In the genomic region with DNA sequence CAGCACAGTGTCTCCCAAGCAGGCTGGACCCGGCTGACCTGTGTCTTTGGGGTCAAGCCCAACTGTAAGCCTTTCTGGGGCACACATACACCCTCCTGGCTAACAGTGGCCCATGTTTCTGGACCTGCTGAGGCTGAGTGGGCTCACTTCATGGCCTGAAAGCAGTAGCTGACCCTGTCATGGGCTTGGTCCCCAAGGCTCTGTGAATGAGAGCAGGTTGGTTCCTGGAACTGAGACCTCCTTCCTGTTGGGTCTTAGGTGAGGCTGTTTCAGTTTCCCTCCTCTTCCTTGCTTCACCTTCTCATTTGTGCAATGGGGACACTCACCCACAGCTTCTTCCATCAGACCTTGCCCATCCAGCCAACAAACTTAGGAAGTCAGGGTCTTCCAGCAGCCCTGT, we compare ENCODE assay signal across 26 cellular contexts. TPM values are rescaled to one million over a fixed set of nuclear protein-coding genes. Genes with fewer than 3 reads are reported as not detected.
A peak's percentile ranks its signal among the peaks of the same experiment; 100 is the strongest.
DNase-seq lines count a peak whose midpoint lies in the region; ATAC-seq, FAIRE-seq and TF ChIP-seq lines count a peak whose summit lies in the region.
"Had no signal": no experiment of that assay in that cellular context is flagged by ENCODE, and none has a peak within 500 bp of the region (broad histone marks: within the 10 kb centered on the region; RNA-seq: fewer than 3 reads in every experiment).

No MANE protein-coding gene starts in this region.

- CTCF ChIA-PET in activated CD8-positive, alpha-beta memory T cell treated with anti-CD3 and anti-CD28 coated beads, Interleukin-2, amount 10 ng/mL, durations not matched to agents 7 days and 5 days (lab: Charles Lee): no interaction called here
- CTCF ChIA-PET in HepG2 (lab: Yijun Ruan, JAX; ENCODE audit: low intra/inter-chr PET ratio, low total read pairs): no interaction called here

- no peak overlapping the region for H3K4me3 Mint-ChIP-seq in activated CD8-positive, alpha-beta memory T cell treated with anti-CD3 and anti-CD28 coated beads, Interleukin-2, amount 10 ng/mL, durations not matched to agents 7 days and 5 days
- no peak overlapping the region for H3K4me3 Mint-ChIP-seq in stimulated activated effector memory CD8-positive, alpha-beta T cell treated with anti-CD3 and anti-CD28 coated beads, Interleukin-12 subunit alpha, Interleukin-12 subunit beta, amount 100 ng/mL, for 72 hours
- no peak overlapping the region for H3K4me3 Mint-ChIP-seq in GM23338
- H3K4me3 Mint-ChIP-seq: CD14-positive monocyte; CD4-positive, alpha-beta T cell; HFFc6 had no signal

- H3K4me2 ChIP-seq in HepG2 (ENCODE audit: low read depth, low read length) (no peak overlapping the region), GM23338 (no peak overlapping the region)
- H3K4me2 ChIP-seq: A549; BLaER1 treated with 17β-estradiol and CSF1 and Interleukin-3, amounts not matched to agents 10 nM and 100 nM had no signal

- H3K4me1 Mint-ChIP-seq in activated CD8-positive, alpha-beta memory T cell treated with anti-CD3 and anti-CD28 coated beads, Interleukin-2, amount 10 ng/mL, durations not matched to agents 7 days and 5 days: peaks cover 7% of the 10 kb centered on the region
- no peaks in the 10 kb centered on the region for H3K4me1 Mint-ChIP-seq in stimulated activated effector memory CD8-positive, alpha-beta T cell treated with anti-CD3 and anti-CD28 coated beads, Interleukin-12 subunit alpha, Interleukin-12 subunit beta, amount 100 ng/mL, for 72 hours
- peaks cover 16% of the 10 kb centered on the region for H3K4me1 Mint-ChIP-seq in GM23338
- H3K4me1 Mint-ChIP-seq: CD14-positive monocyte; CD8-positive, alpha-beta memory T cell had no signal

- H3K9me3 ChIP-seq in HepG2 (ENCODE audit: low read length): no peaks in the 10 kb centered on the region
- H3K9me3 ChIP-seq in right lobe of liver: no peaks in the 10 kb centered on the region
- H3K9me3 ChIP-seq: A549; BE2C; BLaER1 treated with 17β-estradiol and CSF1 and Interleukin-3, amounts not matched to agents 10 nM and 100 nM; HAP-1 had no signal

- peaks cover 5% of the 10 kb centered on the region for H3F3A ChIP-seq in GM23338 (replicated peaks; ENCODE audit: low read depth)

- in situ Hi-C loops in HepG2 (cut with HindIII; ENCODE audit: extremely low pct_ligation_motif_present, low pct_unique_long_range_greater_than_20kb): no loop called here

- H3K27me3 ChIP-seq in HepG2 (ENCODE audit: control insufficient read depth in 1 of 2, insufficient read depth in 2 of 2, low read length in 2 of 2): peaks cover 23 to 91% of the 10 kb centered on the region in 2 experiments
- no peaks in the 10 kb centered on the region for H3K27me3 ChIP-seq in right lobe of liver
- H3K27me3 ChIP-seq in GM23338 (ENCODE audit: insufficient read depth): peaks cover 28% of the 10 kb centered on the region
- H3K27me3 ChIP-seq: BE2C; BLaER1 treated with 17β-estradiol and CSF1 and Interleukin-3, amounts not matched to agents 10 nM and 100 nM had no signal

- TF ChIP-seq CTCF in HepG2 (CRISPR knock-in tag; IDR thresholded peaks at IDR 0.05): no peak
- no peak for TF ChIP-seq CTCF in right lobe of liver (IDR thresholded peaks at IDR 0.05)
- no peak for TF ChIP-seq CTCF in GM23338 (conservative IDR thresholded peaks at IDR 0.05; ENCODE audit: low read depth in 2 of 2)

- ATAC-seq in activated CD8-positive, alpha-beta memory T cell treated with anti-CD3 and anti-CD28 coated beads, Interleukin-2, amount 10 ng/mL, durations not matched to agents 7 days and 5 days: peak; percentile 20
- no peak for ATAC-seq in HepG2
- ATAC-seq in right lobe of liver: no peak
- no peak for ATAC-seq in stimulated activated effector memory CD8-positive, alpha-beta T cell treated with anti-CD3 and anti-CD28 coated beads, Interleukin-12 subunit alpha, Interleukin-12 subunit beta, amount 100 ng/mL, for 72 hours
- no peak for ATAC-seq in GM23338
- ATAC-seq: A549, GM12878 had no signal

- no peaks in the 10 kb centered on the region for H3K9me3 Mint-ChIP-seq in activated CD8-positive, alpha-beta memory T cell treated with anti-CD3 and anti-CD28 coated beads, Interleukin-2, amount 10 ng/mL, durations not matched to agents 7 days and 5 days (ENCODE audit: low read depth)
- no peaks in the 10 kb centered on the region for H3K9me3 Mint-ChIP-seq in stimulated activated effector memory CD8-positive, alpha-beta T cell treated with anti-CD3 and anti-CD28 coated beads, Interleukin-12 subunit alpha, Interleukin-12 subunit beta, amount 100 ng/mL, for 72 hours
- H3K9me3 Mint-ChIP-seq in GM23338: no peaks in the 10 kb centered on the region
- H3K9me3 Mint-ChIP-seq: CD4-positive, alpha-beta T cell; CD8-positive, alpha-beta memory T cell; HFFc6 had no signal

- 0% methylated on average over 1 of the region's 1 CpG for WGBS in HepG2 (ENCODE audit: low lambda C conversion rate)
- WGBS in right lobe of liver (ENCODE audit: insufficient coverage, low coverage, low lambda C conversion rate, missing lambda C conversion rate): no CpG with 5 or more reads among the region's 1 CpG

- H3K27ac ChIP-seq in HepG2 (ENCODE audit: extremely low read length, insufficient read depth, low read length): no peak overlapping the region
- H3K27ac ChIP-seq in right lobe of liver: no peak overlapping the region
- H3K27ac ChIP-seq in GM23338 (ENCODE audit: low read depth): no peak overlapping the region
- H3K27ac ChIP-seq: A549; BLaER1 treated with 17β-estradiol and CSF1 and Interleukin-3, amounts not matched to agents 10 nM and 100 nM; GM23248 had no signal

- no TSS peak for BruUV-seq in HepG2 (replicated peaks; lab: Mats Ljungman, UMichigan)

- H2AFZ ChIP-seq in HepG2 (ENCODE audit: low read length): no peak overlapping the region
- no peak overlapping the region for H2AFZ ChIP-seq in GM23338
- H2AFZ ChIP-seq: GM23248 had no signal

- H3K79me2 ChIP-seq in HepG2 (ENCODE audit: insufficient read depth, low read length): no peaks in the 10 kb centered on the region
- H3K79me2 ChIP-seq in GM23338 (replicated peaks; ENCODE audit: insufficient read depth): no peaks in the 10 kb centered on the region

- no peak for FAIRE-seq in HepG2 (lab: Jason Lieb, UNC)
- FAIRE-seq: A549, D721Med, GM12878, GM19239, H54 had no signal

- no peak overlapping the region for H3K4me3 ChIP-seq in HepG2 (replicated peaks in 1 of 3; ENCODE audit: insufficient read depth in 1 of 3, low read depth in 2 of 3, low read length in 3 of 3)
- H3K4me3 ChIP-seq in right lobe of liver: no peak overlapping the region
- H3K4me3 ChIP-seq in GM23338: no peak overlapping the region
- H3K4me3 ChIP-seq: A549; BLaER1 treated with 17β-estradiol and CSF1 and Interleukin-3, amounts not matched to agents 10 nM and 100 nM; GM12878; GM23248; HAP-1 had no signal

- TF ChIP-seq POLR2A in HepG2 (IDR thresholded peaks at IDR 0.05; ENCODE audit: insufficient read depth in 1 of 2, low read depth in 2 of 2, low read length in 2 of 2) (no peak), right lobe of liver (IDR thresholded peaks at IDR 0.05) (no peak)

- H3K9ac ChIP-seq in HepG2 (ENCODE audit: insufficient read depth, low read depth, low read length): no peak overlapping the region
- H3K9ac ChIP-seq: BLaER1 treated with 17β-estradiol and CSF1 and Interleukin-3, amounts not matched to agents 10 nM and 100 nM; GM23248 had no signal

- peaks cover 17% of the 10 kb centered on the region for H3K27me3 Mint-ChIP-seq in activated CD8-positive, alpha-beta memory T cell treated with anti-CD3 and anti-CD28 coated beads, Interleukin-2, amount 10 ng/mL, durations not matched to agents 7 days and 5 days
- H3K27me3 Mint-ChIP-seq in GM23338 (ENCODE audit: insufficient read depth, low read depth, poor library complexity): peaks cover 25% of the 10 kb centered on the region

- no peaks in the 10 kb centered on the region for H3K36me3 Mint-ChIP-seq in activated CD8-positive, alpha-beta memory T cell treated with anti-CD3 and anti-CD28 coated beads, Interleukin-2, amount 10 ng/mL, durations not matched to agents 7 days and 5 days
- H3K36me3 Mint-ChIP-seq in stimulated activated effector memory CD8-positive, alpha-beta T cell treated with anti-CD3 and anti-CD28 coated beads, Interleukin-12 subunit alpha, Interleukin-12 subunit beta, amount 100 ng/mL, for 72 hours: no peaks in the 10 kb centered on the region
- H3K36me3 Mint-ChIP-seq in GM23338 (ENCODE audit: low read depth): no peaks in the 10 kb centered on the region; the same call in 2 of the 3 replicates
- H3K36me3 Mint-ChIP-seq: CD14-positive monocyte; CD8-positive, alpha-beta memory T cell had no signal

- no peaks in the 10 kb centered on the region for H3K36me3 ChIP-seq in HepG2 (replicated peaks in 1 of 2; ENCODE audit: control insufficient read depth in 1 of 2, insufficient read depth in 2 of 2, low read length in 2 of 2)
- no peaks in the 10 kb centered on the region for H3K36me3 ChIP-seq in right lobe of liver
- H3K36me3 ChIP-seq in GM23338 (ENCODE audit: insufficient read depth): no peaks in the 10 kb centered on the region
- H3K36me3 ChIP-seq: BE2C; BLaER1 treated with 17β-estradiol and CSF1 and Interleukin-3, amounts not matched to agents 10 nM and 100 nM; HAP-1 had no signal

- TF ChIP-seq RAD21 in HepG2 (CRISPR knock-in tag; IDR thresholded peaks at IDR 0.05): no peak

- POLR2A ChIA-PET in HepG2 (lab: Yijun Ruan, JAX): no interaction called here

- intact Hi-C loops in HepG2 (cut with micrococcal nuclease; ENCODE audit: unreplicated experiment) (no loop called here), right lobe of liver (cut with DNase I) (loop anchor here in 1 of 2 donors (10.0 kb wide), 1 partner anchor 107 kb away; no protein-coding TSS in a partner anchor)

- peaks cover 4% of the 10 kb centered on the region; the same call in 1 of the 2 replicates for H3K9me2 ChIP-seq in GM23338 (ENCODE audit: insufficient read depth)

- TF ChIP-seq EP300 in HepG2 (IDR thresholded peaks at IDR 0.05; ENCODE audit: low read depth in 2 of 2, low read length in 2 of 2) (no peak), HepG2 (CRISPR knock-in tag; IDR thresholded peaks at IDR 0.05; ENCODE audit: borderline replicate concordance) (no peak)

- no peaks in the 10 kb centered on the region for H4K20me1 ChIP-seq in HepG2 (ENCODE audit: insufficient read depth, low read length)
- H4K20me1 ChIP-seq in GM23338 (replicated peaks; ENCODE audit: insufficient read depth): no peaks in the 10 kb centered on the region
- H4K20me1 ChIP-seq: BLaER1 treated with 17β-estradiol and CSF1 and Interleukin-3, amounts not matched to agents 10 nM and 100 nM had no signal

- H3K27ac Mint-ChIP-seq in activated CD8-positive, alpha-beta memory T cell treated with anti-CD3 and anti-CD28 coated beads, Interleukin-2, amount 10 ng/mL, durations not matched to agents 7 days and 5 days: no peak overlapping the region
- peak overlapping the region; percentile 9 for H3K27ac Mint-ChIP-seq in stimulated activated effector memory CD8-positive, alpha-beta T cell treated with anti-CD3 and anti-CD28 coated beads, Interleukin-12 subunit alpha, Interleukin-12 subunit beta, amount 100 ng/mL, for 72 hours
- H3K27ac Mint-ChIP-seq in GM23338: no peak overlapping the region
- H3K27ac Mint-ChIP-seq: CD4-positive, alpha-beta T cell; CD8-positive, alpha-beta memory T cell; HFFc6 had no signal

- DNase-seq in activated CD8-positive, alpha-beta memory T cell treated with anti-CD3 and anti-CD28 coated beads, Interleukin-2, amount 10 ng/mL, durations not matched to agents 7 days and 5 days: no peak
- no peak for DNase-seq in activated CD8-positive, alpha-beta memory T cell treated with anti-CD3 and anti-CD28 coated beads, Interleukin-2, amount 50 U/mL, for 4 hours
- DNase-seq in HepG2 (ENCODE audit: low spot score): no peak
- DNase-seq in right lobe of liver: no peak
- DNase-seq in stimulated activated effector memory CD8-positive, alpha-beta T cell treated with anti-CD3 and anti-CD28 coated beads, Interleukin-12 subunit alpha, Interleukin-12 subunit beta, amount 100 ng/mL, for 72 hours (ENCODE audit: low spot score in 2 of 2): no peak
- DNase-seq in GM23338 (ENCODE audit: low spot score): no peak
- DNase-seq: 8988T; ACHN; AML-193; BE2C; CD4-positive, alpha-beta T cell; CD8-positive, alpha-beta memory T cell; DMS 273 treated with DMSO at 0.1 percent for 48 hours; DMS79; EL; GDM1; GM23248; HFFc6 had no signal

- H3K4me1 ChIP-seq in HepG2 (ENCODE audit: insufficient read depth, low read length) (no peaks in the 10 kb centered on the region), right lobe of liver (no peaks in the 10 kb centered on the region), GM23338 (ENCODE audit: insufficient read depth) (peaks cover 14% of the 10 kb centered on the region)
- H3K4me1 ChIP-seq: A549, BE2C, HAP-1 had no signal

RNA-seq across cellular contexts. Expression of gene IL25, which starts 0.7 kb away (rescaled TPM):
- total RNA-seq in activated CD8-positive, alpha-beta memory T cell treated with anti-CD3 and anti-CD28 coated beads, Interleukin-2, amount 10 ng/mL, durations not matched to agents 7 days and 5 days: not detected
- total RNA-seq in HepG2 (2016; rRNA removed; fragmentation: Illumina TruSeq; extraction: Trizol) (not detected in 2 replicates), right lobe of liver (not detected)
- not detected in 2 replicates for total RNA-seq in HepG2 (2016; cell fraction: cytosol; rRNA removed; fragmentation: Illumina TruSeq; extraction: Trizol; ENCODE audit: low read depth)
- total RNA-seq in HepG2 (2016; cell fraction: insoluble cytoplasmic fraction; rRNA removed; fragmentation: Illumina TruSeq; extraction: Trizol): not detected in 2 replicates
- total RNA-seq in HepG2 (2016; cell fraction: membrane; rRNA removed; fragmentation: Illumina TruSeq; extraction: Trizol): not detected in 2 replicates
- not detected in 2 replicates for total RNA-seq in HepG2 (2016; cell fraction: nucleus; rRNA removed; fragmentation: Illumina TruSeq; extraction: Trizol)
- polyA plus RNA-seq in HepG2 (2011; rRNA removed) (not detected in 2 replicates), GM23338 (2016; fragmentation: Nextera tagmentation; extraction: Ambion mirVana) (not detected in 2 replicates)
- polyA plus RNA-seq in HepG2 (2011; cell fraction: cytosol; rRNA removed): not detected in 2 replicates
- polyA plus RNA-seq in HepG2 (2011; cell fraction: nucleus; rRNA removed): not detected in 2 replicates
- polyA plus RNA-seq in HepG2 (2012): not detected in 2 replicates
- not detected in 2 replicates for polyA plus RNA-seq in HepG2 (2016; cell fraction: cytosol; fragmentation: Illumina TruSeq; extraction: Trizol; ENCODE audit: low read depth)
- not detected in 2 replicates for polyA plus RNA-seq in HepG2 (2016; cell fraction: insoluble cytoplasmic fraction; fragmentation: Illumina TruSeq; extraction: Trizol; ENCODE audit: low read depth)
- polyA plus RNA-seq in HepG2 (2016; cell fraction: membrane; fragmentation: Illumina TruSeq; extraction: Trizol; ENCODE audit: low read depth): not detected in 2 replicates
- polyA plus RNA-seq in HepG2 (2016; cell fraction: nucleus; fragmentation: Illumina TruSeq; extraction: Trizol; ENCODE audit: insufficient read depth, low read depth): not detected in 2 replicates
- polyA minus RNA-seq in HepG2 (2011; rRNA and poly(A)+ RNA removed; ENCODE audit: low replicate concordance): not detected in 2 replicates
- polyA minus RNA-seq in HepG2 (2011; cell fraction: cytosol; rRNA and poly(A)+ RNA removed): not detected in 2 replicates
- polyA minus RNA-seq in HepG2 (2011; cell fraction: nucleus; rRNA and poly(A)+ RNA removed): not detected in 2 replicates
- not detected in 2 replicates for total RNA-seq in GM23338 (2014; rRNA removed; shearing (Covaris generic))
- total RNA-seq: CD4-positive, alpha-beta T cell; CD8-positive, alpha-beta memory T cell; GM12878; GM23248; HFFc6 had no signal
- polyA plus RNA-seq: A549; CD14-positive monocyte; CD8-positive, alpha-beta memory T cell; GM12878; GM23248 had no signal

RNA-seq across cellular contexts. Expression of gene CMTM5, which starts 5.0 kb away (rescaled TPM):
- not detected for total RNA-seq in activated CD8-positive, alpha-beta memory T cell treated with anti-CD3 and anti-CD28 coated beads, Interleukin-2, amount 10 ng/mL, durations not matched to agents 7 days and 5 days
- total RNA-seq in HepG2 (2016; rRNA removed; fragmentation: Illumina TruSeq; extraction: Trizol): not detected in 2 replicates
- not detected in 2 replicates for total RNA-seq in HepG2 (2016; cell fraction: cytosol; rRNA removed; fragmentation: Illumina TruSeq; extraction: Trizol; ENCODE audit: low read depth)
- total RNA-seq in HepG2 (2016; cell fraction: insoluble cytoplasmic fraction; rRNA removed; fragmentation: Illumina TruSeq; extraction: Trizol): not detected in 2 replicates
- not detected in 2 replicates for total RNA-seq in HepG2 (2016; cell fraction: membrane; rRNA removed; fragmentation: Illumina TruSeq; extraction: Trizol)
- not detected in 2 replicates for total RNA-seq in HepG2 (2016; cell fraction: nucleus; rRNA removed; fragmentation: Illumina TruSeq; extraction: Trizol)
- not detected in 2 replicates for polyA plus RNA-seq in HepG2 (2011; rRNA removed)
- not detected in 2 replicates for polyA plus RNA-seq in HepG2 (2011; cell fraction: cytosol; rRNA removed)
- polyA plus RNA-seq in HepG2 (2011; cell fraction: nucleus; rRNA removed): not detected in 2 replicates
- polyA plus RNA-seq in HepG2 (2012): not detected in 2 replicates
- not detected in 2 replicates for polyA plus RNA-seq in HepG2 (2016; cell fraction: cytosol; fragmentation: Illumina TruSeq; extraction: Trizol; ENCODE audit: low read depth)
- not detected in 2 replicates for polyA plus RNA-seq in HepG2 (2016; cell fraction: insoluble cytoplasmic fraction; fragmentation: Illumina TruSeq; extraction: Trizol; ENCODE audit: low read depth)
- not detected in 2 replicates for polyA plus RNA-seq in HepG2 (2016; cell fraction: membrane; fragmentation: Illumina TruSeq; extraction: Trizol; ENCODE audit: low read depth)
- not detected in 2 replicates for polyA plus RNA-seq in HepG2 (2016; cell fraction: nucleus; fragmentation: Illumina TruSeq; extraction: Trizol; ENCODE audit: insufficient read depth, low read depth)
- polyA minus RNA-seq in HepG2 (2011; rRNA and poly(A)+ RNA removed; ENCODE audit: low replicate concordance): not detected in 2 replicates
- not detected in 2 replicates for polyA minus RNA-seq in HepG2 (2011; cell fraction: cytosol; rRNA and poly(A)+ RNA removed)
- not detected in 2 replicates for polyA minus RNA-seq in HepG2 (2011; cell fraction: nucleus; rRNA and poly(A)+ RNA removed)
- under 1 TPM in 2 of 6 experiments, not detected in 4; 0.32 to 0.49 TPM for total RNA-seq in right lobe of liver
- total RNA-seq in GM23338 (2014; rRNA removed; shearing (Covaris generic)): 0.24 and 0.27 TPM in 2 replicates
- polyA plus RNA-seq in GM23338 (2016; fragmentation: Nextera tagmentation; extraction: Ambion mirVana): not detected in 2 replicates
- total RNA-seq: CD4-positive, alpha-beta T cell; CD8-positive, alpha-beta memory T cell; GM12878; GM23248; HFFc6 had no signal
- polyA plus RNA-seq: A549; CD8-positive, alpha-beta memory T cell; GM12878; GM23248 had no signal

RNA-seq across cellular contexts. Expression of gene EFS, which starts 6.9 kb away (rescaled TPM):
- total RNA-seq in activated CD8-positive, alpha-beta memory T cell treated with anti-CD3 and anti-CD28 coated beads, Interleukin-2, amount 10 ng/mL, durations not matched to agents 7 days and 5 days: not detected
- total RNA-seq in HepG2 (2016; rRNA removed; fragmentation: Illumina TruSeq; extraction: Trizol): not detected in 2 replicates
- not detected in 2 replicates for total RNA-seq in HepG2 (2016; cell fraction: cytosol; rRNA removed; fragmentation: Illumina TruSeq; extraction: Trizol; ENCODE audit: low read depth)
- not detected in 2 replicates for total RNA-seq in HepG2 (2016; cell fraction: insoluble cytoplasmic fraction; rRNA removed; fragmentation: Illumina TruSeq; extraction: Trizol)
- total RNA-seq in HepG2 (2016; cell fraction: membrane; rRNA removed; fragmentation: Illumina TruSeq; extraction: Trizol): not detected in 2 replicates
- not detected in 2 replicates for total RNA-seq in HepG2 (2016; cell fraction: nucleus; rRNA removed; fragmentation: Illumina TruSeq; extraction: Trizol)
- polyA plus RNA-seq in HepG2 (2011; rRNA removed): not detected in 2 replicates
- polyA plus RNA-seq in HepG2 (2011; cell fraction: cytosol; rRNA removed): 0.03 and 0.04 TPM in 2 replicates
- polyA plus RNA-seq in HepG2 (2011; cell fraction: nucleus; rRNA removed): 0.05 TPM in 2 replicates
- polyA plus RNA-seq in HepG2 (2012): not detected in 2 replicates
- polyA plus RNA-seq in HepG2 (2016; cell fraction: cytosol; fragmentation: Illumina TruSeq; extraction: Trizol; ENCODE audit: low read depth): not detected in 2 replicates
- polyA plus RNA-seq in HepG2 (2016; cell fraction: insoluble cytoplasmic fraction; fragmentation: Illumina TruSeq; extraction: Trizol; ENCODE audit: low read depth): not detected in 2 replicates
- polyA plus RNA-seq in HepG2 (2016; cell fraction: membrane; fragmentation: Illumina TruSeq; extraction: Trizol; ENCODE audit: low read depth): not detected in 2 replicates
- polyA plus RNA-seq in HepG2 (2016; cell fraction: nucleus; fragmentation: Illumina TruSeq; extraction: Trizol; ENCODE audit: insufficient read depth, low read depth): not detected in 2 replicates
- polyA minus RNA-seq in HepG2 (2011; rRNA and poly(A)+ RNA removed; ENCODE audit: low replicate concordance): not detected in 2 replicates
- polyA minus RNA-seq in HepG2 (2011; cell fraction: cytosol; rRNA and poly(A)+ RNA removed): not detected in 2 replicates
- not detected in 2 replicates for polyA minus RNA-seq in HepG2 (2011; cell fraction: nucleus; rRNA and poly(A)+ RNA removed)
- total RNA-seq in right lobe of liver: under 1 TPM; 0.19 to 0.60 (median 0.39) TPM
- 13.6 and 18.9 TPM in 2 replicates for total RNA-seq in GM23338 (2014; rRNA removed; shearing (Covaris generic))
- 5.1 and 6.4 TPM in 2 replicates for polyA plus RNA-seq in GM23338 (2016; fragmentation: Nextera tagmentation; extraction: Ambion mirVana)
- total RNA-seq: CD4-positive, alpha-beta T cell; CD8-positive, alpha-beta memory T cell had no signal
- polyA plus RNA-seq: A549; CD14-positive monocyte; CD8-positive, alpha-beta memory T cell; GM12878 had no signal

RNA-seq across cellular contexts. Expression of gene SLC22A17, which starts 19.2 kb away (rescaled TPM):
- 1 to 10 TPM; 1.7 to 2.8 TPM for total RNA-seq in activated CD8-positive, alpha-beta memory T cell treated with anti-CD3 and anti-CD28 coated beads, Interleukin-2, amount 10 ng/mL, durations not matched to agents 7 days and 5 days
- total RNA-seq in HepG2 (2016; rRNA removed; fragmentation: Illumina TruSeq; extraction: Trizol): 0.48 and 0.95 TPM in 2 replicates
- 0.30 TPM in 1 of 2 replicates, not detected in the other for total RNA-seq in HepG2 (2016; cell fraction: cytosol; rRNA removed; fragmentation: Illumina TruSeq; extraction: Trizol; ENCODE audit: low read depth)
- 0.21 and 0.91 TPM in 2 replicates for total RNA-seq in HepG2 (2016; cell fraction: insoluble cytoplasmic fraction; rRNA removed; fragmentation: Illumina TruSeq; extraction: Trizol)
- total RNA-seq in HepG2 (2016; cell fraction: membrane; rRNA removed; fragmentation: Illumina TruSeq; extraction: Trizol): 0.12 and 0.31 TPM in 2 replicates
- total RNA-seq in HepG2 (2016; cell fraction: nucleus; rRNA removed; fragmentation: Illumina TruSeq; extraction: Trizol): 1.2 TPM in 2 replicates
- polyA plus RNA-seq in HepG2 (2011; rRNA removed): 1.1 and 1.8 TPM in 2 replicates
- 0.69 and 0.98 TPM in 2 replicates for polyA plus RNA-seq in HepG2 (2011; cell fraction: cytosol; rRNA removed)
- polyA plus RNA-seq in HepG2 (2011; cell fraction: nucleus; rRNA removed): 9.4 and 11.6 TPM in 2 replicates
- polyA plus RNA-seq in HepG2 (2012): 1.7 and 2.3 TPM in 2 replicates
- 0.12 and 0.14 TPM in 2 replicates for polyA plus RNA-seq in HepG2 (2016; cell fraction: cytosol; fragmentation: Illumina TruSeq; extraction: Trizol; ENCODE audit: low read depth)
- polyA plus RNA-seq in HepG2 (2016; cell fraction: insoluble cytoplasmic fraction; fragmentation: Illumina TruSeq; extraction: Trizol; ENCODE audit: low read depth): 0.27 and 0.67 TPM in 2 replicates
- 0.16 and 0.19 TPM in 2 replicates for polyA plus RNA-seq in HepG2 (2016; cell fraction: membrane; fragmentation: Illumina TruSeq; extraction: Trizol; ENCODE audit: low read depth)
- 3.6 and 3.8 TPM in 2 replicates for polyA plus RNA-seq in HepG2 (2016; cell fraction: nucleus; fragmentation: Illumina TruSeq; extraction: Trizol; ENCODE audit: insufficient read depth, low read depth)
- polyA minus RNA-seq in HepG2 (2011; rRNA and poly(A)+ RNA removed; ENCODE audit: low replicate concordance): 3.1 TPM in 1 of 2 replicates, not detected in the other
- 0.59 and 1.5 TPM in 2 replicates for polyA minus RNA-seq in HepG2 (2011; cell fraction: cytosol; rRNA and poly(A)+ RNA removed)
- 0.99 and 1.9 TPM in 2 replicates for polyA minus RNA-seq in HepG2 (2011; cell fraction: nucleus; rRNA and poly(A)+ RNA removed)
- 1 to 10 TPM; 1.5 to 2.7 (median 2.1) TPM for total RNA-seq in right lobe of liver
- 52.6 and 56.6 TPM in 2 replicates for total RNA-seq in GM23338 (2014; rRNA removed; shearing (Covaris generic))
- 28.6 and 29.5 TPM in 2 replicates for polyA plus RNA-seq in GM23338 (2016; fragmentation: Nextera tagmentation; extraction: Ambion mirVana)
- total RNA-seq: GM12878 had no signal
- polyA plus RNA-seq: CD14-positive monocyte, GM12878 had no signal

RNA-seq across cellular contexts. Expression of gene MYH6, which starts 36.2 kb away (rescaled TPM):
- total RNA-seq in activated CD8-positive, alpha-beta memory T cell treated with anti-CD3 and anti-CD28 coated beads, Interleukin-2, amount 10 ng/mL, durations not matched to agents 7 days and 5 days: 1 to 10 TPM in 1 of 2 experiments, under 1 TPM in 1; 0.23 to 1.0 TPM
- total RNA-seq in HepG2 (2016; rRNA removed; fragmentation: Illumina TruSeq; extraction: Trizol) (not detected in 2 replicates), right lobe of liver (under 1 TPM in 5 of 6 experiments, not detected in 1; 0.07 to 1.00 (median 0.13) TPM)
- total RNA-seq in HepG2 (2016; cell fraction: cytosol; rRNA removed; fragmentation: Illumina TruSeq; extraction: Trizol; ENCODE audit: low read depth): not detected in 2 replicates
- not detected in 2 replicates for total RNA-seq in HepG2 (2016; cell fraction: insoluble cytoplasmic fraction; rRNA removed; fragmentation: Illumina TruSeq; extraction: Trizol)
- not detected in 2 replicates for total RNA-seq in HepG2 (2016; cell fraction: membrane; rRNA removed; fragmentation: Illumina TruSeq; extraction: Trizol)
- total RNA-seq in HepG2 (2016; cell fraction: nucleus; rRNA removed; fragmentation: Illumina TruSeq; extraction: Trizol): not detected in 2 replicates
- polyA plus RNA-seq in HepG2 (2011; rRNA removed) (0.01 TPM in 1 of 2 replicates, not detected in the other), GM23338 (2016; fragmentation: Nextera tagmentation; extraction: Ambion mirVana) (0.10 and 2.1 TPM in 2 replicates)
- polyA plus RNA-seq in HepG2 (2011; cell fraction: cytosol; rRNA removed): not detected in 2 replicates
- polyA plus RNA-seq in HepG2 (2011; cell fraction: nucleus; rRNA removed): not detected in 2 replicates
- not detected in 2 replicates for polyA plus RNA-seq in HepG2 (2012)
- polyA plus RNA-seq in HepG2 (2016; cell fraction: cytosol; fragmentation: Illumina TruSeq; extraction: Trizol; ENCODE audit: low read depth): not detected in 2 replicates
- not detected in 2 replicates for polyA plus RNA-seq in HepG2 (2016; cell fraction: insoluble cytoplasmic fraction; fragmentation: Illumina TruSeq; extraction: Trizol; ENCODE audit: low read depth)
- polyA plus RNA-seq in HepG2 (2016; cell fraction: membrane; fragmentation: Illumina TruSeq; extraction: Trizol; ENCODE audit: low read depth): not detected in 2 replicates
- polyA plus RNA-seq in HepG2 (2016; cell fraction: nucleus; fragmentation: Illumina TruSeq; extraction: Trizol; ENCODE audit: insufficient read depth, low read depth): not detected in 2 replicates
- polyA minus RNA-seq in HepG2 (2011; rRNA and poly(A)+ RNA removed; ENCODE audit: low replicate concordance): not detected in 2 replicates
- not detected in 2 replicates for polyA minus RNA-seq in HepG2 (2011; cell fraction: cytosol; rRNA and poly(A)+ RNA removed)
- not detected in 2 replicates for polyA minus RNA-seq in HepG2 (2011; cell fraction: nucleus; rRNA and poly(A)+ RNA removed)
- total RNA-seq in GM23338 (2014; rRNA removed; shearing (Covaris generic)): 0.03 and 0.23 TPM in 2 replicates
- total RNA-seq: CD4-positive, alpha-beta T cell; GM12878; GM23248; HFFc6 had no signal
- polyA plus RNA-seq: A549; CD14-positive monocyte; CD8-positive, alpha-beta memory T cell; GM23248 had no signal
